Comparison of ENCODE assay signal across 14 cellular contexts in the genomic region with DNA sequence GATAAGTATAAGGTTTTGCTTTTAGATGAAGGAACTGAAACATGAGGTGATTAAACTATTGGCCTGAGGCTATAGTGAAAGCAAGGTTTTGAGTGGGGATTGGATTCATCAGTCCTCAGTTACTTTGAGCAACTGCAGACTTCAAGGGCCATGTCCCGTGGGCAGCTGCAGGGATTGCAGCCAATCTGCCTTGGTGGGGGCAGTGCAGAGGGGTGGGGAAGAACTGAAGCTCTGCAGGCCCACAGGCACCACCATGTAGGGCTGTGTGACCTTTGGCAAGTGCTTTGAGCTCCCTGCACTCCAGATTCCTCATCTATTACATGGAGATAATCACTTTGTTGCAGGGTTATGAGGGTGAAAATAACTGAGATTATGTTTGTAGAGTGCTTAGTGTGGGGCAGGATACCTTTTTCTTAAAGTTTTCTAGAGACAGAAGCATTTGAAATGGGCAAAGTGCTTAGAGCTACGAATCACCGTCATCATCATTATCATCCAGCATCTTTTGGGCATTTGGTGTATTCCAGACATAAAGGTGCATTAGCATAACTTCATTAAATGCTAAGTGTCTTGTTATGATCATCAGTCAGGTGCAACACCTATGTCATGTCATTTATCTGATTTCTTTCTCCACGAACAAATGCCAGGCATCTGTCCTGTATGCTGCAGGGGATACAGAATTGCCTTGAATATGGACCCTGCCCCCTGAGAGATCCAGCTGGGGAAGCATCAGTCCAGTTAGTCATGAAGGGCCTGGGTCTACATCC.
"Had no signal": no experiment of that assay in that cellular context is flagged by ENCODE, and none has a peak within 500 bp of the region (broad histone marks: within the 10 kb centered on the region; RNA-seq: fewer than 3 reads in every experiment).

No MANE protein-coding gene starts in this region.

- H3K27me3 ChIP-seq: esophagus muscularis mucosa had no signal

- DNase-seq: activated B cell treated with CpG ODN at 0.5 μM for 24 hours; activated CD4-positive, alpha-beta memory T cell treated with anti-CD3 and anti-CD28 coated beads for 36 hours; activated CD4-positive, alpha-beta T cell treated with anti-CD3 and anti-CD28 coated beads for 4 hours; activated T-cell treated with anti-CD3 and anti-CD28 coated beads for 4 hours; effector memory CD4-positive, alpha-beta T cell; left colon; nucleus accumbens; stimulated activated CD4-positive, alpha-beta T cell treated with anti-CD3 and anti-CD28 coated beads, Interleukin-12 subunit alpha, Interleukin-12 subunit beta, amount 100 ng/mL, for 4 hours; stimulated activated CD4-positive, alpha-beta T cell treated with anti-CD3 and anti-CD28 coated beads, Interleukin-1b, Interleukin-23, amount 100 ng/mL, for 48 hours; stimulated activated CD8-positive, alpha-beta memory T cell treated with anti-CD3 and anti-CD28 coated beads, Interleukin-4, amount 100 ng/mL, for 48 hours; stimulated activated naive CD4-positive, alpha-beta T cell; T-helper 9 cell had no signal

- H3K4me3 ChIP-seq: esophagus muscularis mucosa, lung had no signal

- H3K27ac ChIP-seq: esophagus muscularis mucosa had no signal

- ATAC-seq: left colon had no signal

- H3K36me3 ChIP-seq: esophagus muscularis mucosa had no signal
